Comparison of ENCODE assay signal across 12 cellular contexts in the genomic region with DNA sequence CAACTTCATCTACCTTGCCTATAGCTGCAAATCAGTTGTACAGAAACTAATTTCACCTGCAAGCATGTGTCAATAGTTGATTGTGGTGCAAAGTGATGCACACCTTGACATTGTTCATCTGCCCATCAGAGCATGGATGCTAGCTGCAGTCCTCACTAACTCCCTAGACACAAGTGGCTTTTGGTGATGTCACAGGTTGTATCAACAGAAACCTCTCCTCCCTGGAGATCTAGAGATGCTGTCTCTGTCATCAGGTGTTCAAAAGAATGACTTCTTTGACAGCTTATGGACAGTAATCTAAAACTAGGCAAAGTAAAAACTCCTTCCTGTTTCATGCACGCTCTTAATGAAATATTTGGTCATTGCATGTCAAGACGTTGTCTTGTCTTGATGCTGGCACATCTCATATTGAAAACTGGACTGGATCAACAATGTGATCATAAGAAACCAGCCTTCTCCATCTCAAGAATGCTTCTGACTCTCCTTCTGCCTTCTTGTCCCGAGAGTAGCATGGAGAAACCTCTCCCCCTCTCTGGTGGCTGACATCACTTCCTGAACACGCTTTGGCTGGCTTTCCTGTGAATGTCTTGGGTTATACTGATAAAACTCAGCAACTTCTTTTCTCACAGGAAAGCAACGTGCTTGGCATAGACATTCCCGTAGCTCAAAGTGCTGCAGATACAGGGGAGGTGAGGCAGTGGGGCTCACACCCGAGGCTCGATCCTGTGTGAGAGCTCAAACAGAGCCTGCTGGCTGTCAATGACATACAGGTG.
DNase-seq lines count a peak whose midpoint lies in the region; ATAC-seq and TF ChIP-seq lines count a peak whose summit lies in the region.
"Had no signal": no experiment of that assay in that cellular context is flagged by ENCODE, and none has a peak within 500 bp of the region (broad histone marks: within the 10 kb centered on the region; RNA-seq: fewer than 3 reads in every experiment).

No MANE protein-coding gene starts in this region.

- no peak for TF ChIP-seq POLR2A in adrenal gland (IDR thresholded peaks at IDR 0.05)
- TF ChIP-seq POLR2A in upper lobe of left lung (IDR thresholded peaks at IDR 0.05), result no peak

- intact Hi-C loops in Right ventricle myocardium inferior (cut with DNase I) (no loop called here), cardiac septum (cut with DNase I) (no loop called here), adrenal gland (cut with DNase I) (no loop called here)

- H3K4me1 Mint-ChIP-seq in immature natural killer cell (peaks cover 9 to 18% of the 10 kb centered on the region in 2 donors), progenitor cell of endocrine pancreas (ENCODE audit: low read depth) (peaks cover 7% of the 10 kb centered on the region)

- no peaks in the 10 kb centered on the region for H3K9me3 Mint-ChIP-seq in immature natural killer cell
- H3K9me3 Mint-ChIP-seq in progenitor cell of endocrine pancreas (ENCODE audit: low read depth), result no peaks in the 10 kb centered on the region
- H3K9me3 Mint-ChIP-seq: T-helper 1 cell treated with Interleukin-12 subunit alpha and Interleukin-12 subunit beta and Interleukin-4 antibody, amounts not matched to agents 30 μg/mL and 1 μg/mL, for 36 hours had no signal

- no peak for TF ChIP-seq EP300 in upper lobe of left lung (IDR thresholded peaks at IDR 0.05)

- 36 to 47% (median 38%) methylated on average over 8 of the region's 8 CpGs for WGBS in adrenal gland, 4 donors
- 33 to 39% methylated on average over 8 of the region's 8 CpGs for WGBS in upper lobe of left lung, 2 donors

- H3K27ac ChIP-seq in adrenal gland, result peak overlapping the region in 2 of 5 donors; percentile 36 to 55
- H3K27ac ChIP-seq in upper lobe of left lung, result peak overlapping the region in 3 of 4 donors; percentile 27 to 73 (median 36)
- H3K27ac ChIP-seq: epithelial cell of prostate had no signal

- ATAC-seq in Right ventricle myocardium inferior (peak; percentile 65), upper lobe of left lung (ENCODE audit: low FRiP score in 2 of 2) (peak in 1 of 2 donors; percentile 20), GM21367 (IDR thresholded peaks at IDR 0.05; ENCODE audit: unreplicated experiment) (no peak), HG03469 (IDR thresholded peaks at IDR 0.05; ENCODE audit: unreplicated experiment) (no peak)

- DNase-seq in Right ventricle myocardium inferior (ENCODE audit: missing footprints), result no peak
- DNase-seq in cardiac septum (ENCODE audit: low spot score), result no peak
- DNase-seq in adrenal gland, result peak in 5 of 7 donors; percentile 20 to 63 (median 29)
- DNase-seq in immature natural killer cell, result no peak
- no peak for DNase-seq in upper lobe of left lung
- no peak for DNase-seq in progenitor cell of endocrine pancreas (ENCODE audit: low spot score, unreplicated experiment)
- DNase-seq: activated naive CD4-positive, alpha-beta T cell treated with Interleukin-2 at 50 U/mL for 16 hours; NCI-H510A treated with DMSO at 0.1 percent for 48 hours had no signal

- H3K4me3 ChIP-seq in adrenal gland (no peak overlapping the region), upper lobe of left lung (no peak overlapping the region)

- H3K27me3 ChIP-seq in adrenal gland (peaks cover 6% of the 10 kb centered on the region), upper lobe of left lung (no peaks in the 10 kb centered on the region)

- H3K9me3 ChIP-seq in adrenal gland (replicated peaks in 1 of 3) (no peaks in the 10 kb centered on the region), upper lobe of left lung (no peaks in the 10 kb centered on the region)

- TF ChIP-seq CTCF in adrenal gland (IDR thresholded peaks at IDR 0.05) (no peak), upper lobe of left lung (IDR thresholded peaks at IDR 0.05) (no peak), progenitor cell of endocrine pancreas (IDR thresholded peaks at IDR 0.05; ENCODE audit: unreplicated experiment) (no peak)

- H3K4me1 ChIP-seq in adrenal gland (replicated peaks in 1 of 2) (peaks cover 0 to 3% of the 10 kb centered on the region in 2 donors), upper lobe of left lung (peaks cover 10 to 27% (median 12%) of the 10 kb centered on the region in 4 donors)

- H3K36me3 Mint-ChIP-seq in immature natural killer cell (peaks cover 0 to 4% (median 0%) of the 10 kb centered on the region in 3 donors), progenitor cell of endocrine pancreas (ENCODE audit: insufficient read depth) (peaks cover 3% of the 10 kb centered on the region)

- H3K4me3 Mint-ChIP-seq in immature natural killer cell, result peak overlapping the region in 4 of 5 donors; percentile 2 to 46 (median 26)
- no peak overlapping the region for H3K4me3 Mint-ChIP-seq in progenitor cell of endocrine pancreas (ENCODE audit: low read depth)
- H3K4me3 Mint-ChIP-seq: T-helper 1 cell treated with Interleukin-12 subunit alpha and Interleukin-12 subunit beta and Interleukin-4 antibody, amounts not matched to agents 30 μg/mL and 1 μg/mL, for 36 hours had no signal

- peaks cover 0 to 5% (median 0%) of the 10 kb centered on the region in 3 donors for H3K27me3 Mint-ChIP-seq in immature natural killer cell (ENCODE audit: low read depth in 3 of 3)
- H3K27me3 Mint-ChIP-seq in progenitor cell of endocrine pancreas, result peaks cover 5% of the 10 kb centered on the region

- H3K27ac Mint-ChIP-seq in immature natural killer cell (peak overlapping the region in 1 of 6 donors; percentile 9), progenitor cell of endocrine pancreas (no peak overlapping the region)
- H3K27ac Mint-ChIP-seq: T-helper 1 cell treated with Interleukin-12 subunit alpha and Interleukin-12 subunit beta and Interleukin-4 antibody, amounts not matched to agents 30 μg/mL and 1 μg/mL, for 36 hours had no signal

- H3K36me3 ChIP-seq in adrenal gland (replicated peaks in 1 of 2) (peaks cover 0 to 21% of the 10 kb centered on the region in 2 donors), upper lobe of left lung (peaks cover 0 to 92% (median 19%) of the 10 kb centered on the region in 4 donors)

Comparison
In these comparisons a context has a peak if more than half of its experiments do, and no peak if none do; other contexts are left out.
1. DNase-seq: peak in adrenal gland (5 of 7); none in Right ventricle myocardium inferior (single experiment), cardiac septum (single experiment), immature natural killer cell (0 of 3), upper lobe of left lung (0 of 2) and progenitor cell of endocrine pancreas (single experiment).